13 cellular contexts compared by ENCODE assay signal in the genomic region with DNA sequence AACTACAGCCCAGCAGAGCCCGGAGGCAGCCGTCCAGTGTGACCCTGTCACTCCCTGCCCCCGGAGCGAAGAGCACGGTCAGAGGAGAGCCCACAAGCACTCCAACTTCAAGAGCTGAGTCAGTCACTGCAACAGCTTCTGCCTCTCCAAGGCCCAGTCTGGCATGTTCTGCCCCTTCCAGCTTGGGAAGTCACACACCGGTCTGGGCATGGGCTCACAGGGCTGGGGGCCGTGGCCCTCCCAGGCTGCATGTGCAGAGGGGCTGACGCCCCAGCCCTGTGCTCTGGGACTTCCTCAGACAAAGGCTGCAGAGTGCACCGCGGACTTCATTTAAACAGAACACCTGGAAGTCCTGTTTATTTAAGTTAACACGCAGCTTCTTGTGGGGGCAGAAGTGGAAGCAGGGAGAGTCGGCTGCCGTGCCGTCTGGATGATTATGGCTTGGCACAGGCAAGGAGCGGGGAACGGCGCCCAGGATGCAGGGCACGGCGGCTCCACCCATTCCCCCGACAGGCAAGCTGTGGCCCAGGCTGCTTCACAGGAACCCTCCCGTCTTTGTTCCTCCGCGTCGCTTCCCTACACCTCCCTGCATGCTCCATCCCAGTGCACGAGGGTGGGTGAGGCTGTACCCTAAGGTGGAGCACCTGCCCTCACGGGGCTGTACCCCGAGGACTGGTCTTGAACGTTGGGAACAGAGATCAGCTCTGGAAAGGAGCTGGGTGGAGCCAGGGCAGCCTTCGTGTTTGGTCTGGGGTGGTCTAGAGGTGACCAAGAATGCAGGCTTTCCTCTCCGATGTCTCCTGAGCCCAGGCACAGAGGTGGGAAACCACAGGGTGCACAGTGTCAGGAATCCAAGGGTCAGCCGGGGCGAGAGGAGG.
DNase-seq lines count a peak whose midpoint lies in the region; ATAC-seq and TF ChIP-seq lines count a peak whose summit lies in the region.
"Had no signal": no experiment of that assay in that cellular context is flagged by ENCODE, and none has a peak within 500 bp of the region (broad histone marks: within the 10 kb centered on the region; RNA-seq: fewer than 3 reads in every experiment).

No MANE protein-coding gene starts in this region.

- ATAC-seq in stimulated activated memory B cell treated with anti-CD40 and anti-IgM and Interleukin-4, amounts not matched to agents 10 μg/mL and 1 μg/mL and 100 μg/mL, for 72 hours: peak; percentile 39
- no peak for ATAC-seq in GM18907 (IDR thresholded peaks at IDR 0.05; ENCODE audit: unreplicated experiment)
- ATAC-seq: activated CD4-positive, CD25-positive, alpha-beta regulatory T cell treated with anti-CD3 and anti-CD28 coated beads, Interleukin-2, amount 50 U/mL, for 24 hours; T-cell had no signal

- peak; percentile 60 for DNase-seq in Daoy (ENCODE audit: low read depth)
- peak; percentile 40 for DNase-seq in fibroblast of peridontal ligament (ENCODE audit: extremely low read depth)
- DNase-seq in WERI-Rb-1: no peak
- DNase-seq in NOMO-1 treated with dmso at 0.1 percent for 144 hours (lab: John Stamatoyannopoulos, UW; ENCODE audit: unreplicated experiment): no peak
- DNase-seq: CD4-positive, alpha-beta T cell; GOT3; NCI-H1105 treated with DMSO at 0.1 percent for 48 hours; T-cell had no signal

- peak overlapping the region; percentile 10 for H3K9ac ChIP-seq in HUES6 (ENCODE audit: low read length)

- H3K4me3 Mint-ChIP-seq in stimulated activated memory B cell treated with anti-CD40 and anti-IgM and Interleukin-4, amounts not matched to agents 10 μg/mL and 1 μg/mL and 100 μg/mL, for 72 hours: no peak overlapping the region
- H3K4me3 Mint-ChIP-seq: activated naive CD4-positive, alpha-beta T cell treated with anti-CD3 and anti-CD28 coated beads, Interleukin-2, amount 50 U/mL, for 24 hours; CD4-positive, alpha-beta T cell; T-cell had no signal

- peaks cover 8% of the 10 kb centered on the region; the same call in 1 of the 2 replicates for H3K4me1 ChIP-seq in HUES6 (ENCODE audit: control insufficient read depth, insufficient read depth, low read length)

- H3K27ac Mint-ChIP-seq in stimulated activated memory B cell treated with anti-CD40 and anti-IgM and Interleukin-4, amounts not matched to agents 10 μg/mL and 1 μg/mL and 100 μg/mL, for 72 hours: no peak overlapping the region
- H3K27ac Mint-ChIP-seq: activated naive CD4-positive, alpha-beta T cell treated with anti-CD3 and anti-CD28 coated beads, Interleukin-2, amount 50 U/mL, for 24 hours; CD4-positive, alpha-beta T cell; T-cell had no signal

- H3K4me3 ChIP-seq in HUES6 (ENCODE audit: low read depth, low read length): no peak overlapping the region
- H3K4me3 ChIP-seq in WERI-Rb-1 (ENCODE audit: low read depth, low read length): no peak overlapping the region

- peaks cover 14% of the 10 kb centered on the region for H3K36me3 Mint-ChIP-seq in stimulated activated memory B cell treated with anti-CD40 and anti-IgM and Interleukin-4, amounts not matched to agents 10 μg/mL and 1 μg/mL and 100 μg/mL, for 72 hours
- H3K36me3 Mint-ChIP-seq: activated naive CD4-positive, alpha-beta T cell treated with anti-CD3 and anti-CD28 coated beads, Interleukin-2, amount 50 U/mL, for 24 hours had no signal

- H3K27me3 ChIP-seq in HUES6 (ENCODE audit: control insufficient read depth, insufficient read depth, low read length): no peaks in the 10 kb centered on the region
- no peaks in the 10 kb centered on the region for H3K27me3 ChIP-seq in WERI-Rb-1 (ENCODE audit: insufficient read depth, low read depth, severe bottlenecking)

- H3K27ac ChIP-seq in HUES6 (ENCODE audit: low read depth, low read length): no peak overlapping the region
- no peak overlapping the region for H3K27ac ChIP-seq in WERI-Rb-1

- H3K9me3 ChIP-seq in HUES6 (ENCODE audit: control insufficient read depth, insufficient read depth, low read depth, low read length) (no peaks in the 10 kb centered on the region), WERI-Rb-1 (ENCODE audit: severe bottlenecking) (no peaks in the 10 kb centered on the region)

- H3K4me1 Mint-ChIP-seq in stimulated activated memory B cell treated with anti-CD40 and anti-IgM and Interleukin-4, amounts not matched to agents 10 μg/mL and 1 μg/mL and 100 μg/mL, for 72 hours: no peaks in the 10 kb centered on the region
- H3K4me1 Mint-ChIP-seq: activated naive CD4-positive, alpha-beta T cell treated with anti-CD3 and anti-CD28 coated beads, Interleukin-2, amount 50 U/mL, for 24 hours; T-cell had no signal

- H3K36me3 ChIP-seq in HUES6 (ENCODE audit: control insufficient read depth, insufficient read depth, low read length) (no peaks in the 10 kb centered on the region; the same call in 1 of the 2 replicates), WERI-Rb-1 (0 out of 2 replicates have a peak, but pooled peaks cover 3% of the 10 kb centered on the region)

- no peaks in the 10 kb centered on the region for H3K27me3 Mint-ChIP-seq in stimulated activated memory B cell treated with anti-CD40 and anti-IgM and Interleukin-4, amounts not matched to agents 10 μg/mL and 1 μg/mL and 100 μg/mL, for 72 hours
- H3K27me3 Mint-ChIP-seq: activated naive CD4-positive, alpha-beta T cell treated with anti-CD3 and anti-CD28 coated beads, Interleukin-2, amount 50 U/mL, for 24 hours; CD4-positive, alpha-beta T cell; T-cell had no signal

- TF ChIP-seq CTCF in WERI-Rb-1 (IDR thresholded peaks at IDR 0.05; ENCODE audit: low read depth, low read length): no peak

- no peaks in the 10 kb centered on the region for H3K9me3 Mint-ChIP-seq in stimulated activated memory B cell treated with anti-CD40 and anti-IgM and Interleukin-4, amounts not matched to agents 10 μg/mL and 1 μg/mL and 100 μg/mL, for 72 hours
- H3K9me3 Mint-ChIP-seq: activated naive CD4-positive, alpha-beta T cell treated with anti-CD3 and anti-CD28 coated beads, Interleukin-2, amount 50 U/mL, for 24 hours; CD4-positive, alpha-beta T cell; T-cell had no signal

Comparison
In these comparisons a context has a peak if more than half of its experiments do, and no peak if none do; other contexts are left out.
1. DNase-seq: peak in Daoy (single experiment) and fibroblast of peridontal ligament (single experiment); none in WERI-Rb-1 (single experiment) and NOMO-1 treated with dmso at 0.1 percent for 144 hours (single experiment).